1 cellular context compared by ENCODE assay signal in genomic region chr13:99176309-99177276, GRCh38.
TF ChIP-seq lines count a peak whose summit lies in the region.

No MANE protein-coding gene starts in this region.

TF ChIP-seq in GM12878, 131 proteins besides CTCF, POLR2A, EP300 and RAD21 (continued from another document):
- TF ChIP-seq PAX5 (IDR thresholded peaks at IDR 0.05; ENCODE audit: borderline replicate concordance, low read depth, low read length) = no peak
